Comparison of ENCODE assay signal across 8 cellular contexts in the genomic region with DNA sequence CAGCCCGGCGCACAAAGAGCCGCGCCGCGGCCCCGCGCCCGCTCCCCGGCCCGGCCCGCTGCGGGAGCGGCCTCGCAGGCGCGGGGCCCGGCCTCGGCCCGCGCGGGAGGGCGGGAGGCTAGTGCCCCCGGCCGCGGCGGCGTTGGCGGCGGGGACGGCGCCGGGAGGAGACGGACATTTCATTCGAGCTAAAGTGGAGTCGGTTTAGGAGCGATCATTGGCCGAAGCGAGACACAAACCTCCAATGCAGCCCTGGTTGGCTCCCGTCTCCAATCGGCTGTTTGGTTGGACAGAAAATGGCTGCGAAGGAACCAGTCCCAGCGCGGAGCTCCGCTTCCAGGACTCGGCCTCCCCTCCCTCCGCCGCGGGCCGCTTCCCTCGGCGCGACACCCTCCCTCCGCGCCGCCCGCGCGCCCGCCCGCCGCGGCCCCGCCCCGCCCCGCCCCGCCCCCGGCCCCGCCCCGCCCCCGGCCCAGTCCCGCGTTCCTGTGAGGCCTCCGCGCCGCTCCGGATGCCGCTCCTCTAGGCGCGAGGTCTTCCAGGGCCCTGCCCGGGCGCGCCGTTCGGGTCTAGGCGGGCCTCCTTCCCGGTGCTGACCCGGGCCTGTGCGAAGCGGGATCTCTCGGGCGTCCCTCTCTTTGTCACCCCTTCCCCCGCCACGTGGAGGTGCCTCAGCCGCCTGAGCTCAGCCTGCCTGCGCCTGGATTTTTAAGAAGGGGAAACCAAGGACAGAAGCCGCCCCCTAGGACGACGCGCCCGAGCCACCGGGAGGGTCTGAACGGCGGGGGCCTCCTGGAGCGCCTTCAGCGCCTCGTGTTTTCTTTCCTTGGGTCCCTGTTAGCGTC. TPM values are rescaled to one million over a fixed set of nuclear protein-coding genes. Genes with fewer than 3 reads are reported as not detected.
DNase-seq lines count a peak whose midpoint lies in the region; ATAC-seq and TF ChIP-seq lines count a peak whose summit lies in the region.

A gene (minus strand): TSS at position 309 of the 845 bp plus-strand sequence. CDS start 2,757 bp downstream, outside the sequence.

- no peak for TF ChIP-seq RAD21 in SK-N-SH (IDR thresholded peaks at IDR 0.05; ENCODE audit: low read length)

- POLR2A ChIA-PET in SK-N-SH (lab: Yijun Ruan, JAX): interaction anchor here (0.6 to 2.1 kb wide), 9 partner anchors 9 to 297 kb away, joined by 3 to 22 read pairs (median 4); a partner anchor contains a TSS

- H3K36me3 ChIP-seq in SK-N-SH (replicated peaks in 1 of 2; ENCODE audit: control insufficient read depth in 1 of 2, insufficient read depth in 2 of 2, low read length in 1 of 2) (peaks cover 0 to 11% of the 10 kb centered on the region in 2 experiments), testis (ENCODE audit: low read depth, missing control alignments) (no peaks in the 10 kb centered on the region)

- peaks cover 42% of the 10 kb centered on the region for H3K79me2 ChIP-seq in SK-N-SH (ENCODE audit: insufficient read depth)

- no peaks in the 10 kb centered on the region for H3K27me3 ChIP-seq in SK-N-SH (ENCODE audit: insufficient read depth)
- no peaks in the 10 kb centered on the region for H3K27me3 ChIP-seq in testis

- CTCF ChIA-PET in SK-N-SH (lab: Yijun Ruan, JAX): interaction anchor here (1.5 to 1.8 kb wide), 2 partner anchors 29 to 150 kb away, joined by 3 to 9 read pairs; no protein-coding TSS in a partner anchor

- no peaks in the 10 kb centered on the region for H3K27me3 Mint-ChIP-seq in activated naive CD4-positive, alpha-beta T cell treated with anti-CD3 and anti-CD28 coated beads, Interleukin-2, amount 50 U/mL, for 24 hours

- peak; percentile 36 for TF ChIP-seq POLR2A in testis (IDR thresholded peaks at IDR 0.05)

- no peaks in the 10 kb centered on the region for H3K9me3 Mint-ChIP-seq in activated naive CD4-positive, alpha-beta T cell treated with anti-CD3 and anti-CD28 coated beads, Interleukin-2, amount 50 U/mL, for 24 hours

- TF ChIP-seq EP300 in SK-N-SH (IDR thresholded peaks at IDR 0.05; ENCODE audit: borderline replicate concordance in 1 of 2, low read depth in 1 of 2, low read length in 1 of 2): peak; percentile 99 to 100

- H3K4me2 ChIP-seq in SK-N-SH: peak within 1 kb of the TSS; percentile 81

- peak within 1 kb of the TSS; percentile 78 to 84 for H3K4me3 ChIP-seq in SK-N-SH (ENCODE audit: low read depth in 2 of 2, low read length in 1 of 2)
- peak within 1 kb of the TSS; percentile 78 to 82 for H3K4me3 ChIP-seq in testis

- no peaks in the 10 kb centered on the region for H3K9me2 ChIP-seq in SK-N-SH

- H3K36me3 Mint-ChIP-seq in activated naive CD4-positive, alpha-beta T cell treated with anti-CD3 and anti-CD28 coated beads, Interleukin-2, amount 50 U/mL, for 24 hours: no peaks in the 10 kb centered on the region

- TF ChIP-seq CTCF in SK-N-SH (IDR thresholded peaks at IDR 0.05): no peak
- no peak for TF ChIP-seq CTCF in omental fat pad (IDR thresholded peaks at IDR 0.05)
- TF ChIP-seq CTCF in testis (IDR thresholded peaks at IDR 0.05): no peak

- peak within 1 kb of the TSS; percentile 88 for H2AFZ ChIP-seq in SK-N-SH (ENCODE audit: low read depth)

- H3K4me1 ChIP-seq in SK-N-SH (ENCODE audit: control insufficient read depth in 1 of 2, insufficient read depth in 2 of 2, low read depth in 1 of 2, low read length in 1 of 2) (peaks cover 22 to 39% of the 10 kb centered on the region in 2 experiments), testis (peaks cover 16% of the 10 kb centered on the region)

- peaks cover 6% of the 10 kb centered on the region for H3F3A ChIP-seq in SK-N-SH (replicated peaks; ENCODE audit: insufficient read depth)

- DNase-seq in GM04504 (ENCODE audit: low read depth) (peak; percentile 95), NCI-H1048 (lab: John Stamatoyannopoulos, UW) (peak; percentile 83), SK-N-SH (peak; percentile 96), glomerular endothelial cell (ENCODE audit: extremely low read depth, low read depth, low spot score) (peak; percentile 90), omental fat pad (ENCODE audit: low spot score) (peak; percentile 68), testis (peak; percentile 98)

- ATAC-seq in HG02571 (IDR thresholded peaks at IDR 0.05; ENCODE audit: unreplicated experiment) (peak; percentile 89), omental fat pad (ENCODE audit: low FRiP score) (peak; percentile 98)

- peak within 1 kb of the TSS; percentile 79 for H3K27ac Mint-ChIP-seq in activated naive CD4-positive, alpha-beta T cell treated with anti-CD3 and anti-CD28 coated beads, Interleukin-2, amount 50 U/mL, for 24 hours

- peaks cover 5% of the 10 kb centered on the region for H3K4me1 Mint-ChIP-seq in activated naive CD4-positive, alpha-beta T cell treated with anti-CD3 and anti-CD28 coated beads, Interleukin-2, amount 50 U/mL, for 24 hours

- peak within 1 kb of the TSS; percentile 92 for H3K4me3 Mint-ChIP-seq in activated naive CD4-positive, alpha-beta T cell treated with anti-CD3 and anti-CD28 coated beads, Interleukin-2, amount 50 U/mL, for 24 hours

- H3K9me3 ChIP-seq in SK-N-SH (no peaks in the 10 kb centered on the region), testis (no peaks in the 10 kb centered on the region)

- 12% methylated on average over 29 of the region's 108 CpGs for WGBS in SK-N-SH (ENCODE audit: low lambda C conversion rate)
- WGBS in testis, 2 donors: 2 to 8% methylated on average over 12 to 93 of the region's 108 CpGs

- intact Hi-C loops in testis (cut with DNase I; ENCODE audit: low total_unique reads): no loop called here

- H4K20me1 ChIP-seq in SK-N-SH (ENCODE audit: insufficient read depth): no peaks in the 10 kb centered on the region

- H3K27ac ChIP-seq in SK-N-SH (ENCODE audit: low read depth in 2 of 2, low read length in 1 of 2) (peak within 1 kb of the TSS; percentile 73 to 93), testis (peak within 1 kb of the TSS; percentile 82 to 92)

- peak within 1 kb of the TSS; percentile 86 for H3K9ac ChIP-seq in SK-N-SH

TF ChIP-seq in SK-N-SH, 30 proteins besides CTCF, POLR2A, EP300 and RAD21 (continues in another document):
- TF ChIP-seq, protein P1, sequence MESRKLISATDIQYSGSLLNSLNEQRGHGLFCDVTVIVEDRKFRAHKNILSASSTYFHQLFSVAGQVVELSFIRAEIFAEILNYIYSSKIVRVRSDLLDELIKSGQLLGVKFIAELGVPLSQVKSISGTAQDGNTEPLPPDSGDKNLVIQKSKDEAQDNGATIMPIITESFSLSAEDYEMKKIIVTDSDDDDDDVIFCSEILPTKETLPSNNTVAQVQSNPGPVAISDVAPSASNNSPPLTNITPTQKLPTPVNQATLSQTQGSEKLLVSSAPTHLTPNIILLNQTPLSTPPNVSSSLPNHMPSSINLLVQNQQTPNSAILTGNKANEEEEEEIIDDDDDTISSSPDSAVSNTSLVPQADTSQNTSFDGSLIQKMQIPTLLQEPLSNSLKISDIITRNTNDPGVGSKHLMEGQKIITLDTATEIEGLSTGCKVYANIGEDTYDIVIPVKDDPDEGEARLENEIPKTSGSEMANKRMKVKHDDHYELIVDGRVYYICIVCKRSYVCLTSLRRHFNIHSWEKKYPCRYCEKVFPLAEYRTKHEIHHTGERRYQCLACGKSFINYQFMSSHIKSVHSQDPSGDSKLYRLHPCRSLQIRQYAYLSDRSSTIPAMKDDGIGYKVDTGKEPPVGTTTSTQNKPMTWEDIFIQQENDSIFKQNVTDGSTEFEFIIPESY (IDR thresholded peaks at IDR 0.05; ENCODE audit: borderline replicate concordance, low read depth): peak; percentile 95
- TF ChIP-seq YY1 (IDR thresholded peaks at IDR 0.05; ENCODE audit: low read depth) (peak; percentile 22; the same call in 1 of the 2 replicates), SMC3 (IDR thresholded peaks at IDR 0.05; ENCODE audit: low read depth, low read length) (no peak), TCF12 (IDR thresholded peaks at IDR 0.05) (no peak), GATA2 (CRISPR knock-in tag; IDR thresholded peaks at IDR 0.05) (no peak), FOXM1 (IDR thresholded peaks at IDR 0.05; ENCODE audit: low read depth) (no peak)
- TF ChIP-seq, protein P2, sequence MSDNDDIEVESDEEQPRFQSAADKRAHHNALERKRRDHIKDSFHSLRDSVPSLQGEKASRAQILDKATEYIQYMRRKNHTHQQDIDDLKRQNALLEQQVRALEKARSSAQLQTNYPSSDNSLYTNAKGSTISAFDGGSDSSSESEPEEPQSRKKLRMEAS (IDR thresholded peaks at IDR 0.05; ENCODE audit: low read depth): peak; percentile 98
- TF ChIP-seq, protein P3, sequence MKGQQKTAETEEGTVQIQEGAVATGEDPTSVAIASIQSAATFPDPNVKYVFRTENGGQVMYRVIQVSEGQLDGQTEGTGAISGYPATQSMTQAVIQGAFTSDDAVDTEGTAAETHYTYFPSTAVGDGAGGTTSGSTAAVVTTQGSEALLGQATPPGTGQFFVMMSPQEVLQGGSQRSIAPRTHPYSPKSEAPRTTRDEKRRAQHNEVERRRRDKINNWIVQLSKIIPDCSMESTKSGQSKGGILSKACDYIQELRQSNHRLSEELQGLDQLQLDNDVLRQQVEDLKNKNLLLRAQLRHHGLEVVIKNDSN (IDR thresholded peaks at IDR 0.05; ENCODE audit: borderline replicate concordance, low read depth): no peak
- TF ChIP-seq, protein P4, sequence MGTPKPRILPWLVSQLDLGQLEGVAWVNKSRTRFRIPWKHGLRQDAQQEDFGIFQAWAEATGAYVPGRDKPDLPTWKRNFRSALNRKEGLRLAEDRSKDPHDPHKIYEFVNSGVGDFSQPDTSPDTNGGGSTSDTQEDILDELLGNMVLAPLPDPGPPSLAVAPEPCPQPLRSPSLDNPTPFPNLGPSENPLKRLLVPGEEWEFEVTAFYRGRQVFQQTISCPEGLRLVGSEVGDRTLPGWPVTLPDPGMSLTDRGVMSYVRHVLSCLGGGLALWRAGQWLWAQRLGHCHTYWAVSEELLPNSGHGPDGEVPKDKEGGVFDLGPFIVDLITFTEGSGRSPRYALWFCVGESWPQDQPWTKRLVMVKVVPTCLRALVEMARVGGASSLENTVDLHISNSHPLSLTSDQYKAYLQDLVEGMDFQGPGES (IDR thresholded peaks at IDR 0.05; ENCODE audit: low read depth, low read length): peak; percentile 38; the same call in 1 of the 2 replicates
- TF ChIP-seq, protein P5, sequence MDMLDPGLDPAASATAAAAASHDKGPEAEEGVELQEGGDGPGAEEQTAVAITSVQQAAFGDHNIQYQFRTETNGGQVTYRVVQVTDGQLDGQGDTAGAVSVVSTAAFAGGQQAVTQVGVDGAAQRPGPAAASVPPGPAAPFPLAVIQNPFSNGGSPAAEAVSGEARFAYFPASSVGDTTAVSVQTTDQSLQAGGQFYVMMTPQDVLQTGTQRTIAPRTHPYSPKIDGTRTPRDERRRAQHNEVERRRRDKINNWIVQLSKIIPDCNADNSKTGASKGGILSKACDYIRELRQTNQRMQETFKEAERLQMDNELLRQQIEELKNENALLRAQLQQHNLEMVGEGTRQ (IDR thresholded peaks at IDR 0.05; ENCODE audit: borderline replicate concordance, low read depth, low read length): no peak

RNA-seq across cellular contexts. Expression of the gene that starts here (rescaled TPM):
- 11.0 and 16.7 TPM in 2 replicates for polyA plus RNA-seq in SK-N-SH (2012; rRNA removed)
- 18.1 and 23.6 TPM in 2 replicates for polyA plus RNA-seq in SK-N-SH (2012; cell fraction: cytosol; rRNA removed)
- polyA plus RNA-seq in SK-N-SH (2012; cell fraction: nucleus; rRNA removed): 9.4 and 21.8 TPM in 2 replicates
- 10.0 and 21.4 TPM in 2 replicates for total RNA-seq in glomerular endothelial cell
- total RNA-seq in omental fat pad: 10 to 100 TPM; 25.9 to 47.8 (median 33.8) TPM
- total RNA-seq in testis: 10 to 100 TPM; 33.8 to 36.1 TPM
- polyA plus RNA-seq in testis (ENCODE audit: insufficient read depth, low read depth, low replicate concordance): 53.1 TPM

Comparison
In these comparisons a context has a peak if more than half of its experiments do, and no peak if none do; other contexts are left out.
1. Peak in every context shown above with its lines: DNase-seq, ATAC-seq, H3K4me3 ChIP-seq and H3K27ac ChIP-seq.